1 cellular context compared by ENCODE assay signal in the genomic region with DNA sequence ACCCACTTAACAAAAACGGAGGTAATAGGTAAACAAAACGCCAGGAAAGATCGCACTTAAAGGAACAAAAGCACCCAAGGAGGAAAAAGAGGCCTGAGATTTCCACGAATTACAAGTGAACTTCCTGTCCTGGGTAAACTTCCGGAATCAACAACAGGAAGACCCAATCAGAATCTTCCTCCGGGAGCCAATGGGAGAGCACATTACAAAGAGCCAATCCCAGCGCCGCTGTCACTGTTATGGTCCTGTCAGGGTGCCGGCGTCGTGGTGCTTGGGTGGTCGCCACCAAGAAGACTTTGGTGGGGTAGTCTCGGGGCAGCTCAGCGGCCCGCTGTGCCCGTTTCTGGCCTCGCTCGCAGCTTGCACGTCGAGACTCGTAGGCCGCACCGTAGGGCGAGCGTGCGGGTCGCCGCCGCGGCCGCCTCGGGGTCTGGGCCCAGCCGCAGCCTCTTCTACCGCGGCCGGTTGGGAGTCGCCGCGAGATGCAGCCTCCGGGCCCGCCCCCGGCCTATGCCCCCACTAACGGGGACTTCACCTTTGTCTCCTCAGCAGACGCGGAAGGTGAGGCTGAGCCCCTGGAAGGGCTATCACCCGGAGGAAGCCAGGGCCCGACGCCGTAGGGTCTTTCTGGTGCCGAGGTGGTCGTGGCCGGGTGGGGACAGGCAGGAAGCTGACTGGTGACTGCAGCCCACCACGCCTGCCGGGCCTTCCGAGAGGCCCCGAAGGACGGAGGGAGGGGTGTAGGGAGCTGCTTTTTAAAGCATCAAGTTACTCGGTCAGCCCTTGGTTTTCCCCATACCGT.
A peak's percentile ranks its signal among the peaks of the same experiment; 100 is the strongest.
TF ChIP-seq lines count a peak whose summit lies in the region.

Gene YIPF4, plus strand, starts transcription at position 231 of the 802 bp plus-strand sequence. Its CDS starts 252 bp downstream, at position 483.

TF ChIP-seq in HepG2, 621 proteins besides CTCF, POLR2A, EP300 and RAD21 (continued from another document and continues in another):
- TF ChIP-seq KIAA2018 (CRISPR knock-in tag; IDR thresholded peaks at IDR 0.05; ENCODE audit: borderline replicate concordance) = peak; percentile 82; the same call in 1 of the 2 replicates
- TF ChIP-seq RARG (CRISPR knock-in tag; IDR thresholded peaks at IDR 0.05; ENCODE audit: low read depth) = no peak
- TF ChIP-seq, protein P1, sequence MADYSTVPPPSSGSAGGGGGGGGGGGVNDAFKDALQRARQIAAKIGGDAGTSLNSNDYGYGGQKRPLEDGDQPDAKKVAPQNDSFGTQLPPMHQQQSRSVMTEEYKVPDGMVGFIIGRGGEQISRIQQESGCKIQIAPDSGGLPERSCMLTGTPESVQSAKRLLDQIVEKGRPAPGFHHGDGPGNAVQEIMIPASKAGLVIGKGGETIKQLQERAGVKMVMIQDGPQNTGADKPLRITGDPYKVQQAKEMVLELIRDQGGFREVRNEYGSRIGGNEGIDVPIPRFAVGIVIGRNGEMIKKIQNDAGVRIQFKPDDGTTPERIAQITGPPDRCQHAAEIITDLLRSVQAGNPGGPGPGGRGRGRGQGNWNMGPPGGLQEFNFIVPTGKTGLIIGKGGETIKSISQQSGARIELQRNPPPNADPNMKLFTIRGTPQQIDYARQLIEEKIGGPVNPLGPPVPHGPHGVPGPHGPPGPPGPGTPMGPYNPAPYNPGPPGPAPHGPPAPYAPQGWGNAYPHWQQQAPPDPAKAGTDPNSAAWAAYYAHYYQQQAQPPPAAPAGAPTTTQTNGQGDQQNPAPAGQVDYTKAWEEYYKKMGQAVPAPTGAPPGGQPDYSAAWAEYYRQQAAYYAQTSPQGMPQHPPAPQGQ (CRISPR knock-in tag; IDR thresholded peaks at IDR 0.05; ENCODE audit: borderline replicate concordance) = no peak
- no peak for TF ChIP-seq ARNT (IDR thresholded peaks at IDR 0.05)
- TF ChIP-seq YEATS4 (CRISPR knock-in tag; IDR thresholded peaks at IDR 0.05; ENCODE audit: borderline replicate concordance) = peak; percentile 98
- TF ChIP-seq, protein P2, sequence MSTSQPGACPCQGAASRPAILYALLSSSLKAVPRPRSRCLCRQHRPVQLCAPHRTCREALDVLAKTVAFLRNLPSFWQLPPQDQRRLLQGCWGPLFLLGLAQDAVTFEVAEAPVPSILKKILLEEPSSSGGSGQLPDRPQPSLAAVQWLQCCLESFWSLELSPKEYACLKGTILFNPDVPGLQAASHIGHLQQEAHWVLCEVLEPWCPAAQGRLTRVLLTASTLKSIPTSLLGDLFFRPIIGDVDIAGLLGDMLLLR (CRISPR knock-in tag; IDR thresholded peaks at IDR 0.05) = peak; percentile 68; the same call in 1 of the 2 replicates
- TF ChIP-seq ZNF670 (CRISPR knock-in tag; IDR thresholded peaks at IDR 0.05; ENCODE audit: borderline replicate concordance) = peak; percentile 96
- TF ChIP-seq ZFAT (CRISPR knock-in tag; conservative IDR thresholded peaks at IDR 0.05) = peak; percentile 85
- 0 out of 2 replicates have a peak, but pooled peaks have one; percentile 25 for TF ChIP-seq ZNF34 (CRISPR knock-in tag; IDR thresholded peaks at IDR 0.05; ENCODE audit: borderline replicate concordance)
- no peak for TF ChIP-seq PCBP2 (optimal IDR thresholded peaks at IDR 0.05; ENCODE audit: low read depth, low read length, poor library complexity, severe bottlenecking)
- no peak for TF ChIP-seq ZNF234 (CRISPR knock-in tag; conservative IDR thresholded peaks at IDR 0.05)
- TF ChIP-seq IRX3 (CRISPR knock-in tag; IDR thresholded peaks at IDR 0.05; ENCODE audit: borderline replicate concordance, low read depth) = peak; percentile 95
- peak; percentile 48 for TF ChIP-seq TEAD3 (CRISPR knock-in tag; optimal IDR thresholded peaks at IDR 0.05; ENCODE audit: borderline replicate concordance)
- peak; percentile 98 for TF ChIP-seq ZNF547 (CRISPR knock-in tag; IDR thresholded peaks at IDR 0.05)
- TF ChIP-seq ZBTB4 (CRISPR knock-in tag; IDR thresholded peaks at IDR 0.05; ENCODE audit: borderline replicate concordance) = peak; percentile 74; the same call in 1 of the 2 replicates
- no peak for TF ChIP-seq SYNCRIP (IDR thresholded peaks at IDR 0.05; ENCODE audit: insufficient read depth, low read depth, low read length)
- no peak for TF ChIP-seq ZNF674 (CRISPR knock-in tag; IDR thresholded peaks at IDR 0.05; ENCODE audit: low read depth)
- TF ChIP-seq ZNF552 (CRISPR knock-in tag; IDR thresholded peaks at IDR 0.05; ENCODE audit: borderline replicate concordance) = no peak
- TF ChIP-seq, protein P3, sequence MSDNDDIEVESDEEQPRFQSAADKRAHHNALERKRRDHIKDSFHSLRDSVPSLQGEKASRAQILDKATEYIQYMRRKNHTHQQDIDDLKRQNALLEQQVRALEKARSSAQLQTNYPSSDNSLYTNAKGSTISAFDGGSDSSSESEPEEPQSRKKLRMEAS (IDR thresholded peaks at IDR 0.05) = peak; percentile 84
- TF ChIP-seq, protein P4, sequence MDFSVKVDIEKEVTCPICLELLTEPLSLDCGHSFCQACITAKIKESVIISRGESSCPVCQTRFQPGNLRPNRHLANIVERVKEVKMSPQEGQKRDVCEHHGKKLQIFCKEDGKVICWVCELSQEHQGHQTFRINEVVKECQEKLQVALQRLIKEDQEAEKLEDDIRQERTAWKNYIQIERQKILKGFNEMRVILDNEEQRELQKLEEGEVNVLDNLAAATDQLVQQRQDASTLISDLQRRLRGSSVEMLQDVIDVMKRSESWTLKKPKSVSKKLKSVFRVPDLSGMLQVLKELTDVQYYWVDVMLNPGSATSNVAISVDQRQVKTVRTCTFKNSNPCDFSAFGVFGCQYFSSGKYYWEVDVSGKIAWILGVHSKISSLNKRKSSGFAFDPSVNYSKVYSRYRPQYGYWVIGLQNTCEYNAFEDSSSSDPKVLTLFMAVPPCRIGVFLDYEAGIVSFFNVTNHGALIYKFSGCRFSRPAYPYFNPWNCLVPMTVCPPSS (IDR thresholded peaks at IDR 0.05) = no peak
- 0 out of 2 replicates have a peak, but pooled peaks have one; percentile 66 for TF ChIP-seq SRY (CRISPR knock-in tag; IDR thresholded peaks at IDR 0.05)
- TF ChIP-seq WIZ (CRISPR knock-in tag; IDR thresholded peaks at IDR 0.05) = no peak
- TF ChIP-seq NFIC (IDR thresholded peaks at IDR 0.05; ENCODE audit: low read length) = peak; percentile 81
- TF ChIP-seq, protein P5, sequence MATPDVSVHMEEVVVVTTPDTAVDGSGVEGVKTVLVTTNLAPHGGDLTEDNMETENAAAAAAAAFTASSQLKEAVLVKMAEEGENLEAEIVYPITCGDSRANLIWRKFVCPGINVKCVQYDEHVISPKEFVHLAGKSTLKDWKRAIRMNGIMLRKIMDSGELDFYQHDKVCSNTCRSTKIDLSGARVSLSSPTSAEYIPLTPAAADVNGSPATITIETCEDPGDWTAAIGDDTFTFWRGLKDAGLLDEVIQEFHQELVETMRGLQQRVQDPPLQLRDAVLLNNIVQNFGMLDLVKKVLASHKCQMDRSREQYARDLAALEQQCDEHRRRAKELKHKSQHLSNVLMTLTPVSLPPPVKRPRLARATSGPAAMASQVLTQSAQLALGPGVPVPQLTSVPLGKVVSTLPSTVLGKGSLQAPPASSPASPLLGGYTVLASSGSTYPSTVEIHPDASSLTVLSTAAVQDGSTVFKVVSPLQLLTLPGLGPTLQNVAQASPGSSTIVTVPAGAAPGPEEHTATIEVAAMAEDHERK (CRISPR knock-in tag; IDR thresholded peaks at IDR 0.05; ENCODE audit: low read depth) = no peak
- TF ChIP-seq TARDBP (CRISPR knock-in tag; IDR thresholded peaks at IDR 0.05) = peak; percentile 83
- peak; percentile 61; the same call in 1 of the 2 replicates for TF ChIP-seq PRDM10 (CRISPR knock-in tag; IDR thresholded peaks at IDR 0.05; ENCODE audit: low read depth)
- TF ChIP-seq MTF2 (CRISPR knock-in tag; IDR thresholded peaks at IDR 0.05; ENCODE audit: borderline replicate concordance) = no peak
- TF ChIP-seq ZNF562 (CRISPR knock-in tag; IDR thresholded peaks at IDR 0.05; ENCODE audit: borderline replicate concordance) = no peak
- TF ChIP-seq XBP1 (CRISPR knock-in tag; IDR thresholded peaks at IDR 0.05) = no peak
- TF ChIP-seq CENPX (CRISPR knock-in tag; IDR thresholded peaks at IDR 0.05) = no peak
- no peak for TF ChIP-seq ZNF180 (CRISPR knock-in tag; IDR thresholded peaks at IDR 0.05; ENCODE audit: borderline replicate concordance, low read depth)
- TF ChIP-seq PHF5A (CRISPR knock-in tag; IDR thresholded peaks at IDR 0.05; ENCODE audit: low read depth, unreplicated experiment) = no peak
